In genomic region chr2:88042476-88042875, GRCh38 we compare ENCODE assay signal across 31 cellular contexts. TPM values are rescaled to one million over a fixed set of nuclear protein-coding genes. Genes with fewer than 3 reads are reported as not detected.
"Had no signal": no experiment of that assay in that cellular context is flagged by ENCODE, and none has a peak within 500 bp of the region (broad histone marks: within the 10 kb centered on the region; RNA-seq: fewer than 3 reads in every experiment).

No MANE protein-coding gene starts in this region.

- ATAC-seq: activated CD8-positive, alpha-beta T cell treated with anti-CD3 and anti-CD28 coated beads, Interleukin-2, amount 10 ng/mL, durations not matched to agents 7 days and 5 days; activated naive CD4-positive, alpha-beta T cell treated with anti-CD3 and anti-CD28 coated beads, Interleukin-2, amount 50 U/mL, for 72 hours; activated T-helper 17 cell treated with anti-CD3 and anti-CD28 coated beads, Interleukin-2, amount 50 U/mL, for 72 hours; effector memory CD8-positive, alpha-beta T cell; gastroesophageal sphincter; heart left ventricle; left cardiac atrium; stimulated activated naive B cell treated with anti-CD40 and anti-IgM and Interleukin-4, amounts not matched to agents 10 μg/mL and 1 μg/mL and 100 μg/mL, for 72 hours had no signal

- H3K27me3 Mint-ChIP-seq: activated CD4-positive, alpha-beta T cell treated with anti-CD3 and anti-CD28 coated beads, Interleukin-2, amount 10 ng/mL, durations not matched to agents 7 days and 5 days; activated T-helper 17 cell treated with anti-CD3 and anti-CD28 coated beads, Interleukin-2, amount 50 U/mL, for 72 hours; effector memory CD8-positive, alpha-beta T cell; naive B cell; stimulated activated naive B cell treated with anti-CD40 and anti-IgM and Interleukin-4, amounts not matched to agents 10 μg/mL and 1 μg/mL and 100 μg/mL, for 72 hours had no signal

- H3K27me3 ChIP-seq: dorsolateral prefrontal cortex, esophagus squamous epithelium, gastroesophageal sphincter, heart left ventricle, sigmoid colon, transverse colon had no signal

- H3K4me1 ChIP-seq: transverse colon had no signal

- H3K9me3 ChIP-seq: esophagus squamous epithelium, gastroesophageal sphincter, heart left ventricle, sigmoid colon, transverse colon had no signal

- H3K9me3 Mint-ChIP-seq: activated naive CD4-positive, alpha-beta T cell treated with anti-CD3 and anti-CD28 coated beads, Interleukin-2, amount 50 U/mL, for 72 hours; activated T-helper 17 cell treated with anti-CD3 and anti-CD28 coated beads, Interleukin-2, amount 50 U/mL, for 72 hours; effector memory CD8-positive, alpha-beta T cell; naive B cell; neural crest cell had no signal

- H3K4me3 ChIP-seq: dorsolateral prefrontal cortex, esophagus squamous epithelium, gastroesophageal sphincter, heart left ventricle, sigmoid colon, transverse colon had no signal

- H3K36me3 Mint-ChIP-seq: naive B cell had no signal

- H3K36me3 ChIP-seq: esophagus squamous epithelium, transverse colon had no signal

- H3K27ac ChIP-seq: dorsolateral prefrontal cortex, esophagus squamous epithelium, gastroesophageal sphincter, heart left ventricle, sigmoid colon, transverse colon had no signal

- H3K4me3 Mint-ChIP-seq: activated CD4-positive, alpha-beta T cell treated with anti-CD3 and anti-CD28 coated beads, Interleukin-2, amount 10 ng/mL, durations not matched to agents 7 days and 5 days; activated CD8-positive, alpha-beta T cell treated with anti-CD3 and anti-CD28 coated beads, Interleukin-2, amount 10 ng/mL, durations not matched to agents 7 days and 5 days; activated T-helper 17 cell treated with anti-CD3 and anti-CD28 coated beads, Interleukin-2, amount 50 U/mL, for 72 hours; effector memory CD8-positive, alpha-beta T cell; naive B cell; neural crest cell; stimulated activated naive B cell treated with anti-CD40 and anti-IgM and Interleukin-4, amounts not matched to agents 10 μg/mL and 1 μg/mL and 100 μg/mL, for 72 hours had no signal

- FAIRE-seq: colon, endothelial cell of umbilical vein, islet of Langerhans had no signal

- DNase-seq: activated CD4-positive, alpha-beta T cell treated with anti-CD3 and anti-CD28 coated beads, Interleukin-2, amount 10 ng/mL, durations not matched to agents 7 days and 5 days; activated CD8-positive, alpha-beta T cell treated with anti-CD3 and anti-CD28 coated beads, Interleukin-2, amount 10 ng/mL, durations not matched to agents 7 days and 5 days; aorta; central memory CD4-positive, alpha-beta T cell; dorsolateral prefrontal cortex; effector memory CD8-positive, alpha-beta T cell; esophagus squamous epithelium; heart left ventricle; left cardiac atrium; mesendoderm; naive B cell; sigmoid colon; stimulated activated CD4-positive, alpha-beta T cell treated with anti-CD3 and anti-CD28 coated beads, Interleukin-2, amount 100 ng/mL, for 48 hours; stimulated activated CD8-positive, alpha-beta memory T cell treated with anti-CD3 and anti-CD28 coated beads, Interleukin-4, amount 100 ng/mL, for 48 hours; stimulated activated naive B cell treated with anti-CD40 and anti-IgM and Interleukin-4, amounts not matched to agents 10 μg/mL and 1 μg/mL and 100 μg/mL, for 72 hours; transverse colon had no signal

- H3K27ac Mint-ChIP-seq: activated CD4-positive, alpha-beta T cell treated with anti-CD3 and anti-CD28 coated beads, Interleukin-2, amount 10 ng/mL, durations not matched to agents 7 days and 5 days; activated CD8-positive, alpha-beta T cell treated with anti-CD3 and anti-CD28 coated beads, Interleukin-2, amount 10 ng/mL, durations not matched to agents 7 days and 5 days; stimulated activated naive B cell treated with anti-CD40 and anti-IgM and Interleukin-4, amounts not matched to agents 10 μg/mL and 1 μg/mL and 100 μg/mL, for 72 hours had no signal

RNA-seq across cellular contexts. Expression of gene SMYD1, which starts 25.1 kb away (rescaled TPM):
- total RNA-seq: activated CD4-positive, alpha-beta T cell treated with anti-CD3 and anti-CD28 coated beads, Interleukin-2, amount 10 ng/mL, durations not matched to agents 7 days and 5 days; activated CD8-positive, alpha-beta T cell treated with anti-CD3 and anti-CD28 coated beads, Interleukin-2, amount 10 ng/mL, durations not matched to agents 7 days and 5 days; activated naive CD4-positive, alpha-beta T cell treated with anti-CD3 and anti-CD28 coated beads, Interleukin-2, amount 50 U/mL, for 72 hours; activated T-helper 17 cell treated with anti-CD3 and anti-CD28 coated beads, Interleukin-2, amount 50 U/mL, for 72 hours; aorta; endothelial cell of umbilical vein; neural crest cell; omental fat pad; posterior vena cava; renal cortical epithelial cell; T-helper 2 cell treated with Interferon-gamma antibody and Interleukin-4, amounts not matched to agents 100 ng/mL and 5 ng/mL, for 36 hours; temporal lobe had no signal
- polyA plus RNA-seq: endothelial cell of umbilical vein had no signal

RNA-seq across cellular contexts. Expression of gene RNU2-63P, which starts 26.1 kb away (rescaled TPM):
- total RNA-seq: endothelial cell of umbilical vein, esophagus squamous epithelium, gastroesophageal sphincter, heart left ventricle, lower leg skin, mucosa of gallbladder, omental fat pad, renal cortical epithelial cell, sigmoid colon, temporal lobe, transverse colon had no signal
- polyA plus RNA-seq: adipose tissue, aorta, endothelial cell of umbilical vein, heart left ventricle, sigmoid colon had no signal
